In the genomic region with DNA sequence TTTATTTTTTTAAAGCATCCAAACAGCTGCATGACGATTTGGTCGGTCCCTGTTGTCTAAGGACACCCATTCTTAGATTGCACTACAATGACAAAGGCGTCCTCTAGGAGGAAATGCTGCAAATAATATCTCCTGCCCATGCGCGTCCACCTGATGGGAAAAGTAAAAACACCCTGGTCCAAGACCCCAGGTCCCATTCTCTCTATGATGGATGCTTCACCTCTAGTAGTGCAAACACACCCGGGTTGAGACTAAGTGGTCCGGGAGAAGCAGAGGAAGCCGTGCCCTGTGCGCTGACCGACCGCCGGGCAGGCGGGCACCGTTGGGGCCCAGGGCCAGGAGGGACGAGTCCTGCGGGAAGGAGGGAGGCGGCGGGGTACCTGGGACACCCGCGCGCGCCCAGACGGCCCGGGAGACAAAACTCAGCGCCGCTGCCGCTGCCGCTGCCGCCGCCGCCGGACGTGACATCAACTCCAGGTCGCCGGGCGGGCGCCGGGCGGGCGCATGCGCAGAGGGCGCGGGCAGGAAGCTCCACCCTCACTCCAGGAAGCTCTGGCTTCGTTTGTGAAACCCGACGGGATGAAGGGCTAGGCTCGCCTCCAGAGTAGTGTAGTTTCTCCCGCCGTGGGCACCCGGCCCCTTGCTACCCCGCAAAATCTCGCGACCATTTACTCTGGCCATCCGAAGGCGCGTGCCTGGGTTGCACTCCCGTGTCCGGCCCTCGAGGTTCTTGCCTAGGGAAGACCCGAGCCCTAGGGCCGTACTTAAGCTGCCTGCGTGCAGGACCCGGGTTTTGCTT, we compare ENCODE assay signal across 8 cellular contexts. TPM values are rescaled to one million over a fixed set of nuclear protein-coding genes. Genes with fewer than 3 reads are reported as not detected.
DNase-seq lines count a peak whose midpoint lies in the region; ATAC-seq, FAIRE-seq and TF ChIP-seq lines count a peak whose summit lies in the region.

A gene (minus strand): TSS at position 462 of the 799 bp plus-strand sequence. CDS start 1,639 bp downstream, outside the sequence.

- intact Hi-C loops in kidney (cut with DNase I): loop anchor here (5.0 kb wide), 1 partner anchor 416 kb away; no protein-coding TSS in a partner anchor

- ATAC-seq in GM19035 (IDR thresholded peaks at IDR 0.05; ENCODE audit: unreplicated experiment) (peak; percentile 91), HG03342 (IDR thresholded peaks at IDR 0.05; ENCODE audit: unreplicated experiment) (peak; percentile 89)

- no peaks in the 10 kb centered on the region for H3K9me3 ChIP-seq in kidney (ENCODE audit: control insufficient read depth in 1 of 2, low read length in 2 of 2)

- TF ChIP-seq CTCF in kidney (IDR thresholded peaks at IDR 0.05; ENCODE audit: borderline replicate concordance, extremely low read depth, insufficient read depth): peak; percentile 11

- H3K4me3 ChIP-seq in kidney (ENCODE audit: low read length in 2 of 2): peak within 1 kb of the TSS; percentile 75 to 98

- DNase-seq in AG20443 (ENCODE audit: low spot score) (peak; percentile 98), NCI-H446 (lab: John Stamatoyannopoulos, UW) (peak; percentile 85 to 92), cerebellar cortex (ENCODE audit: low spot score) (peak; percentile 87), kidney (peak; percentile 97)
- DNase-seq in activated CD4-positive, CD25-positive, alpha-beta regulatory T cell treated with anti-CD3 and anti-CD28 coated beads, Interleukin-2, amount 50 U/mL, for 72 hours: peak; percentile 96
- DNase-seq in stimulated activated CD4-positive, alpha-beta T cell treated with anti-CD3 and anti-CD28 coated beads, Interleukin-15, amount 100 ng/mL, for 24 hours: peak; percentile 94

- H3K4me1 ChIP-seq in kidney (ENCODE audit: control insufficient read depth in 1 of 2, insufficient read depth in 1 of 2, low read depth in 1 of 2, low read length in 2 of 2): peaks cover 0 to 12% of the 10 kb centered on the region in 2 donors

- peaks cover 0 to 2% of the 10 kb centered on the region in 2 donors for H3K36me3 ChIP-seq in kidney (ENCODE audit: control insufficient read depth in 1 of 2, insufficient read depth in 2 of 2, low read length in 2 of 2)

- H3K27ac ChIP-seq in kidney (ENCODE audit: low read depth in 2 of 2, low read length in 2 of 2): peak within 1 kb of the TSS; percentile 89 to 92

- FAIRE-seq in kidney (lab: Jason Lieb, UNC): no peak

- peak within 1 kb of the TSS; percentile 72 to 97 for H3K9ac ChIP-seq in kidney (ENCODE audit: low read length in 2 of 2)

RNA-seq across cellular contexts. Expression of the gene that starts here (rescaled TPM):
- 12.9 TPM for total RNA-seq in kidney
- 39.4 TPM for polyA plus RNA-seq in kidney (ENCODE audit: insufficient read depth, low read depth, low replicate concordance)

Comparison
In these comparisons a context has a peak if more than half of its experiments do, and no peak if none do; other contexts are left out.
1. Peak in every context shown above with its lines: DNase-seq, ATAC-seq, H3K4me3 ChIP-seq and H3K27ac ChIP-seq.